33 cellular contexts compared by ENCODE assay signal in genomic region chr20:15742076-15742475, GRCh38.
"Had no signal": no experiment of that assay in that cellular context is flagged by ENCODE, and none has a peak within 500 bp of the region (broad histone marks: within the 10 kb centered on the region; RNA-seq: fewer than 3 reads in every experiment).

No MANE protein-coding gene starts in this region.

- H3K4me1 ChIP-seq: colonic mucosa, heart right ventricle, parathyroid adenoma, prostate gland, sigmoid colon, spleen, testis, tibial artery had no signal

- H3K4me1 Mint-ChIP-seq: central memory CD8-positive, alpha-beta T cell; immature natural killer cell; memory B cell; naive B cell; neural crest cell; stimulated activated memory B cell treated with anti-CD40 and anti-IgM and Interleukin-4, amounts not matched to agents 10 μg/mL and 1 μg/mL and 100 μg/mL, for 72 hours had no signal

- ATAC-seq: effector memory CD8-positive, alpha-beta T cell; esophagus mucosa; heart right ventricle; left lobe of liver; mucosa of descending colon; natural killer cell treated with Interleukin-12 subunit alpha and Interleukin-12 subunit beta and Interleukin-15 and Interleukin-18, amount 100 ng/mL, for 72 hours; right cardiac atrium; stimulated activated memory B cell treated with anti-CD40 and anti-IgM and Interleukin-4, amounts not matched to agents 10 μg/mL and 1 μg/mL and 100 μg/mL, for 72 hours; stimulated activated naive CD8-positive, alpha-beta T cell treated with anti-CD3 and anti-CD28 coated beads, Interleukin-15, Interleukin-2, amounts not matched to agents 100 U/mL and 50 U/mL, for 24 hours had no signal

- H3K4me3 Mint-ChIP-seq: central memory CD8-positive, alpha-beta T cell; dendritic cell treated with granulocyte-macrophage colony-stimulating factor and Interleukin-4, amounts not matched to agents 40 ng/mL and 50 ng/mL, for 4 days; effector memory CD8-positive, alpha-beta T cell; immature natural killer cell; memory B cell; mesothelial cell of epicardium; naive B cell; natural killer cell treated with Interleukin-12 subunit alpha and Interleukin-12 subunit beta and Interleukin-15 and Interleukin-18, amount 100 ng/mL, for 72 hours; neural crest cell; stimulated activated memory B cell treated with anti-CD40 and anti-IgM and Interleukin-4, amounts not matched to agents 10 μg/mL and 1 μg/mL and 100 μg/mL, for 72 hours; type B pancreatic cell had no signal

- H3K27me3 Mint-ChIP-seq: central memory CD8-positive, alpha-beta T cell; dendritic cell treated with granulocyte-macrophage colony-stimulating factor and Interleukin-4, amounts not matched to agents 40 ng/mL and 50 ng/mL, for 4 days; effector memory CD8-positive, alpha-beta T cell; memory B cell; naive B cell; natural killer cell treated with Interleukin-12 subunit alpha and Interleukin-12 subunit beta and Interleukin-15 and Interleukin-18, amount 100 ng/mL, for 72 hours; stimulated activated memory B cell treated with anti-CD40 and anti-IgM and Interleukin-4, amounts not matched to agents 10 μg/mL and 1 μg/mL and 100 μg/mL, for 72 hours; type B pancreatic cell had no signal

- H3K9me3 Mint-ChIP-seq: memory B cell; natural killer cell treated with Interleukin-12 subunit alpha and Interleukin-12 subunit beta and Interleukin-15 and Interleukin-18, amount 100 ng/mL, for 72 hours; stimulated activated memory B cell treated with anti-CD40 and anti-IgM and Interleukin-4, amounts not matched to agents 10 μg/mL and 1 μg/mL and 100 μg/mL, for 72 hours had no signal

- H3K36me3 Mint-ChIP-seq: immature natural killer cell; memory B cell; mesothelial cell of epicardium; natural killer cell treated with Interleukin-12 subunit alpha and Interleukin-12 subunit beta and Interleukin-15 and Interleukin-18, amount 100 ng/mL, for 72 hours; stimulated activated memory B cell treated with anti-CD40 and anti-IgM and Interleukin-4, amounts not matched to agents 10 μg/mL and 1 μg/mL and 100 μg/mL, for 72 hours; type B pancreatic cell had no signal

- H3K9me3 ChIP-seq: colonic mucosa, mucosa of descending colon, neutrophil, prostate gland, sigmoid colon, testis had no signal

- H3K79me2 ChIP-seq: parathyroid adenoma had no signal

- H3K27ac ChIP-seq: colonic mucosa, heart right ventricle, neutrophil, parathyroid adenoma, prostate gland, sigmoid colon, skin epidermis, spleen, testis, tibial artery had no signal

- H3K36me3 ChIP-seq: colonic mucosa, heart right ventricle, neutrophil, prostate gland, sigmoid colon, spleen, tibial artery had no signal

- H2AFZ ChIP-seq: parathyroid adenoma had no signal

- H3K9ac ChIP-seq: parathyroid adenoma had no signal

- H3K4me3 ChIP-seq: colonic mucosa, heart right ventricle, lung, mucosa of descending colon, prostate gland, sigmoid colon, skin epidermis, spleen, testis, tibial artery had no signal

- DNase-seq: colonic mucosa; effector memory CD8-positive, alpha-beta T cell; foreskin melanocyte; glutamatergic neuron; heart right ventricle; hippocampal formation; immature natural killer cell; islet precursor cell; mucosa of descending colon; naive B cell; right cardiac atrium; sigmoid colon; spleen; stimulated activated CD4-positive, alpha-beta T cell treated with anti-CD3 and anti-CD28 coated beads, Interleukin-4, amount 100 ng/mL, for 4 hours; stimulated activated naive CD8-positive, alpha-beta T cell treated with anti-CD3 and anti-CD28 coated beads, Interleukin-15, Interleukin-2, amounts not matched to agents 100 U/mL and 50 U/mL, for 24 hours; substantia nigra; testis; tibial artery had no signal

- H3K27me3 ChIP-seq: colonic mucosa, heart right ventricle, neutrophil, sigmoid colon, spleen, testis, tibial artery had no signal

- H3K27ac Mint-ChIP-seq: dendritic cell treated with granulocyte-macrophage colony-stimulating factor and Interleukin-4, amounts not matched to agents 40 ng/mL and 50 ng/mL, for 4 days; effector memory CD8-positive, alpha-beta T cell; immature natural killer cell; memory B cell; mesothelial cell of epicardium; naive B cell; natural killer cell treated with Interleukin-12 subunit alpha and Interleukin-12 subunit beta and Interleukin-15 and Interleukin-18, amount 100 ng/mL, for 72 hours; stimulated activated memory B cell treated with anti-CD40 and anti-IgM and Interleukin-4, amounts not matched to agents 10 μg/mL and 1 μg/mL and 100 μg/mL, for 72 hours; type B pancreatic cell had no signal
